Comparison of ENCODE assay signal across 1 cellular context in the genomic region with DNA sequence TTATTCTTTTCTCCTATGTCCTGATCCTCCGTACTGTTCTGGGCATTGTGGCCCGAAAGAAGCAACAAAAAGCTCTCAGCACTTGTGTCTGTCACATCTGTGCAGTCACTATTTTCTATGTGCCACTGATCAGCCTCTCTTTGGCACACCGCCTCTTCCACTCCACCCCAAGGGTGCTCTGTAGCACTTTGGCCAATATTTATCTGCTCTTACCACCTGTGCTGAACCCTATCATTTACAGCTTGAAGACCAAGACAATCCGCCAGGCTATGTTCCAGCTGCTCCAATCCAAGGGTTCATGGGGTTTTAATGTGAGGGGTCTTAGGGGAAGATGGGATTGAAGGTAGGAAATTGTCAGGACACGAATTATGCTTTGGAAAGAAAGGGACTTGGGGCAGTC.
TF ChIP-seq lines count a peak whose summit lies in the region.

No MANE protein-coding gene starts in this region.

TF ChIP-seq in K562, 482 proteins besides CTCF, POLR2A, EP300 and RAD21:
- TF ChIP-seq ZFX (CRISPR knock-in tag; IDR thresholded peaks at IDR 0.05) (no peak), NFYB (IDR thresholded peaks at IDR 0.05; ENCODE audit: extremely low read depth, insufficient read length) (no peak), CHD1 (IDR thresholded peaks at IDR 0.05; ENCODE audit: low read length) (no peak), ELF4 (CRISPR knock-in tag; IDR thresholded peaks at IDR 0.05) (no peak), FOXJ3 (CRISPR knock-in tag; IDR thresholded peaks at IDR 0.05) (no peak), ZNF778 (CRISPR knock-in tag; IDR thresholded peaks at IDR 0.05) (no peak), E2F5 (CRISPR knock-in tag; IDR thresholded peaks at IDR 0.05) (no peak), JUNB (CRISPR knock-in tag; conservative IDR thresholded peaks at IDR 0.05) (no peak), ZNF444 (CRISPR knock-in tag; IDR thresholded peaks at IDR 0.05) (no peak), BDP1 (IDR thresholded peaks at IDR 0.05; ENCODE audit: insufficient read depth, insufficient read length) (no peak), ZNF217 (CRISPR knock-in tag; IDR thresholded peaks at IDR 0.05) (no peak), RBM17 (IDR thresholded peaks at IDR 0.05; ENCODE audit: borderline replicate concordance, low read depth, low read length) (no peak), ZNF407 (IDR thresholded peaks at IDR 0.05; ENCODE audit: low read depth) (no peak), ARID1B (IDR thresholded peaks at IDR 0.05) (0 out of 2 replicates have a peak, but pooled peaks have one; percentile 45), CBX8 (IDR thresholded peaks at IDR 0.05; ENCODE audit: borderline replicate concordance, extremely low read depth, low read depth, low read length, poor library complexity, severe bottlenecking) (no peak), GTF2E2 (tag; IDR thresholded peaks at IDR 0.05) (no peak), CBFA2T3 (IDR thresholded peaks at IDR 0.05) (peak; percentile 34), CBFA2T2 (conservative IDR thresholded peaks at IDR 0.05) (peak; percentile 27; the same call in 1 of the 2 replicates), PML (IDR thresholded peaks at IDR 0.05; ENCODE audit: low read length) (peak; percentile 39; the same call in 1 of the 2 replicates), CTBP1 (IDR thresholded peaks at IDR 0.05; ENCODE audit: borderline replicate concordance) (no peak), TBL1XR1 (IDR thresholded peaks at IDR 0.05; ENCODE audit: low read length in 2 of 2) (0 out of 4 replicates have a peak, but pooled peaks of 1 of the 2 experiments have one; percentile 70), ETV6 (IDR thresholded peaks at IDR 0.05; ENCODE audit: borderline replicate concordance in 1 of 2, low read depth in 2 of 2, low read length in 1 of 2) (no peak), ETV6 (CRISPR knock-in tag; IDR thresholded peaks at IDR 0.05; ENCODE audit: borderline replicate concordance) (no peak), PRMT5 (CRISPR knock-in tag; IDR thresholded peaks at IDR 0.05) (no peak), PYGO2 (tag; IDR thresholded peaks at IDR 0.05) (no peak), SIX5 (IDR thresholded peaks at IDR 0.05; ENCODE audit: borderline replicate concordance in 1 of 2, insufficient read depth in 1 of 2, low read depth in 1 of 2, low read length in 2 of 2) (no peak), ZNF57 (CRISPR knock-in tag; IDR thresholded peaks at IDR 0.05) (no peak), DPF2 (IDR thresholded peaks at IDR 0.05) (0 out of 2 replicates have a peak, but pooled peaks have one; percentile 34), HNRNPLL (IDR thresholded peaks at IDR 0.05; ENCODE audit: low read depth, low read length, poor library complexity, severe bottlenecking) (no peak), SMARCA4 (IDR thresholded peaks at IDR 0.05) (no peak), KLF10 (CRISPR knock-in tag; IDR thresholded peaks at IDR 0.05) (no peak), HDGF (IDR thresholded peaks at IDR 0.05) (0 out of 2 replicates have a peak, but pooled peaks have one; percentile 16), ZNF174 (CRISPR knock-in tag; IDR thresholded peaks at IDR 0.05) (no peak), IFI16 (CRISPR knock-in tag; IDR thresholded peaks at IDR 0.05) (no peak), COPS2 (conservative IDR thresholded peaks at IDR 0.05) (no peak), TEAD4 (IDR thresholded peaks at IDR 0.05; ENCODE audit: low read length) (peak; percentile 45; the same call in 1 of the 2 replicates), TEAD4 (CRISPR knock-in tag; IDR thresholded peaks at IDR 0.05; ENCODE audit: borderline replicate concordance) (no peak), TCF3 (CRISPR knock-in tag; IDR thresholded peaks at IDR 0.05) (peak; percentile 12; the same call in 1 of the 2 replicates), YBX1 (IDR thresholded peaks at IDR 0.05) (no peak), CC2D1A (IDR thresholded peaks at IDR 0.05) (no peak), RB1 (IDR thresholded peaks at IDR 0.05; ENCODE audit: low read depth) (no peak), MCM2 (IDR thresholded peaks at IDR 0.05; ENCODE audit: low read depth) (no peak), HDAC6 (IDR thresholded peaks at IDR 0.05; ENCODE audit: low read depth, low read length) (no peak), TAL1 (IDR thresholded peaks at IDR 0.05) (peak; percentile 25; the same call in 1 of the 2 replicates), ZNF165 (CRISPR knock-in tag; IDR thresholded peaks at IDR 0.05; ENCODE audit: borderline replicate concordance) (no peak), ETS2 (tag; IDR thresholded peaks at IDR 0.05; ENCODE audit: borderline replicate concordance, poor library complexity, severe bottlenecking) (no peak), NCOA2 (IDR thresholded peaks at IDR 0.05; ENCODE audit: partially characterized antibody in 2 of 2) (no peak)
- TF ChIP-seq, protein P1, sequence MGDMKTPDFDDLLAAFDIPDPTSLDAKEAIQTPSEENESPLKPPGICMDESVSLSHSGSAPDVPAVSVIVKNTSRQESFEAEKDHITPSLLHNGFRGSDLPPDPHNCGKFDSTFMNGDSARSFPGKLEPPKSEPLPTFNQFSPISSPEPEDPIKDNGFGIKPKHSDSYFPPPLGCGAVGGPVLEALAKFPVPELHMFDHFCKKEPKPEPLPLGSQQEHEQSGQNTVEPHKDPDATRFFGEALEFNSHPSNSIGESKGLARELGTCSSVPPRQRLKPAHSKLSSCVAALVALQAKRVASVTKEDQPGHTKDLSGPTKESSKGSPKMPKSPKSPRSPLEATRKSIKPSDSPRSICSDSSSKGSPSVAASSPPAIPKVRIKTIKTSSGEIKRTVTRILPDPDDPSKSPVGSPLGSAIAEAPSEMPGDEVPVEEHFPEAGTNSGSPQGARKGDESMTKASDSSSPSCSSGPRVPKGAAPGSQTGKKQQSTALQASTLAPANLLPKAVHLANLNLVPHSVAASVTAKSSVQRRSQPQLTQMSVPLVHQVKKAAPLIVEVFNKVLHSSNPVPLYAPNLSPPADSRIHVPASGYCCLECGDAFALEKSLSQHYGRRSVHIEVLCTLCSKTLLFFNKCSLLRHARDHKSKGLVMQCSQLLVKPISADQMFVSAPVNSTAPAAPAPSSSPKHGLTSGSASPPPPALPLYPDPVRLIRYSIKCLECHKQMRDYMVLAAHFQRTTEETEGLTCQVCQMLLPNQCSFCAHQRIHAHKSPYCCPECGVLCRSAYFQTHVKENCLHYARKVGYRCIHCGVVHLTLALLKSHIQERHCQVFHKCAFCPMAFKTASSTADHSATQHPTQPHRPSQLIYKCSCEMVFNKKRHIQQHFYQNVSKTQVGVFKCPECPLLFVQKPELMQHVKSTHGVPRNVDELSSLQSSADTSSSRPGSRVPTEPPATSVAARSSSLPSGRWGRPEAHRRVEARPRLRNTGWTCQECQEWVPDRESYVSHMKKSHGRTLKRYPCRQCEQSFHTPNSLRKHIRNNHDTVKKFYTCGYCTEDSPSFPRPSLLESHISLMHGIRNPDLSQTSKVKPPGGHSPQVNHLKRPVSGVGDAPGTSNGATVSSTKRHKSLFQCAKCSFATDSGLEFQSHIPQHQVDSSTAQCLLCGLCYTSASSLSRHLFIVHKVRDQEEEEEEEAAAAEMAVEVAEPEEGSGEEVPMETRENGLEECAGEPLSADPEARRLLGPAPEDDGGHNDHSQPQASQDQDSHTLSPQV (IDR thresholded peaks at IDR 0.05): no peak
- TF ChIP-seq, protein P2, sequence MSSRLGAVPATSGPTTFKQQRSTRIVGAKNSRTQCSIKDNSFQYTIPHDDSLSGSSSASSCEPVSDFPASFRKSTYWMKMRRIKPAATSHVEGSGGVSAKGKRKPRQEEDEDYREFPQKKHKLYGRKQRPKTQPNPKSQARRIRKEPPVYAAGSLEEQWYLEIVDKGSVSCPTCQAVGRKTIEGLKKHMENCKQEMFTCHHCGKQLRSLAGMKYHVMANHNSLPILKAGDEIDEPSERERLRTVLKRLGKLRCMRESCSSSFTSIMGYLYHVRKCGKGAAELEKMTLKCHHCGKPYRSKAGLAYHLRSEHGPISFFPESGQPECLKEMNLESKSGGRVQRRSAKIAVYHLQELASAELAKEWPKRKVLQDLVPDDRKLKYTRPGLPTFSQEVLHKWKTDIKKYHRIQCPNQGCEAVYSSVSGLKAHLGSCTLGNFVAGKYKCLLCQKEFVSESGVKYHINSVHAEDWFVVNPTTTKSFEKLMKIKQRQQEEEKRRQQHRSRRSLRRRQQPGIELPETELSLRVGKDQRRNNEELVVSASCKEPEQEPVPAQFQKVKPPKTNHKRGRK (tag; IDR thresholded peaks at IDR 0.05): no peak
- TF ChIP-seq, protein P3, sequence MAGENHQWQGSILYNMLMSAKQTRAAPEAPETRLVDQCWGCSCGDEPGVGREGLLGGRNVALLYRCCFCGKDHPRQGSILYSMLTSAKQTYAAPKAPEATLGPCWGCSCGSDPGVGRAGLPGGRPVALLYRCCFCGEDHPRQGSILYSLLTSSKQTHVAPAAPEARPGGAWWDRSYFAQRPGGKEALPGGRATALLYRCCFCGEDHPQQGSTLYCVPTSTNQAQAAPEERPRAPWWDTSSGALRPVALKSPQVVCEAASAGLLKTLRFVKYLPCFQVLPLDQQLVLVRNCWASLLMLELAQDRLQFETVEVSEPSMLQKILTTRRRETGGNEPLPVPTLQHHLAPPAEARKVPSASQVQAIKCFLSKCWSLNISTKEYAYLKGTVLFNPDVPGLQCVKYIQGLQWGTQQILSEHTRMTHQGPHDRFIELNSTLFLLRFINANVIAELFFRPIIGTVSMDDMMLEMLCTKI (IDR thresholded peaks at IDR 0.05; ENCODE audit: partially characterized antibody): no peak
